ENCODE assay signal across 10 cellular contexts in the genomic region with DNA sequence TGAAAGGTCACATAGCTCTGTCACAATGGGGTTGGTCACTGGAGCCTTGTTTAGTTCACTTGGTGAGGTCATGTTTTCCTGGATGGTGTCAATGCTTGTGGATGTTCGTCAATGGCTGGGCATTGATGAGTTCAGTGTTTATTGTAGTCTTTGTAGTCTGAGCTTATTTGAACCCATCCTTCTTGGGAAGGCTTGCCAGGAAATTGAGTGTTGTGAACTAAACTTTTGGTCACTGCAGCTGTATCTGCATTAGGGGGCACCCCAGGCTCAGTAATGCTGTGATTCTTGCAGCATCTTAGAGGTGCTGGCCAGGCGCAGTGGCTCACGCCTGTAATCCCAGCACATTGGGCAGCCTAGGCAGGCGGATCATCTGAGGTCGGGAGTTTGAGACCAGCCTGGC. TPM values are rescaled to one million over a fixed set of nuclear protein-coding genes. Genes with fewer than 3 reads are reported as not detected.
DNase-seq lines count a peak whose midpoint lies in the region; ATAC-seq and TF ChIP-seq lines count a peak whose summit lies in the region.
"Had no signal": no experiment of that assay in that cellular context is flagged by ENCODE, and none has a peak within 500 bp of the region (broad histone marks: within the 10 kb centered on the region; RNA-seq: fewer than 3 reads in every experiment).

No MANE protein-coding gene starts in this region.

- H3K27me3 ChIP-seq in lower lobe of right lung (ENCODE audit: low read depth): no peaks in the 10 kb centered on the region

- no peak overlapping the region for H3K4me3 Mint-ChIP-seq in activated T-cell treated with anti-CD3 and anti-CD28 coated beads, Interleukin-2, amount 50 U/mL, for 24 hours
- H3K4me3 Mint-ChIP-seq: activated CD4-positive, alpha-beta T cell treated with anti-CD3 and anti-CD28 coated beads, Interleukin-2, amount 10 ng/mL, durations not matched to agents 24 days and 14 days had no signal

- no peaks in the 10 kb centered on the region for H3K9me3 Mint-ChIP-seq in activated T-cell treated with anti-CD3 and anti-CD28 coated beads, Interleukin-2, amount 50 U/mL, for 24 hours
- H3K9me3 Mint-ChIP-seq: activated CD4-positive, alpha-beta T cell treated with anti-CD3 and anti-CD28 coated beads, Interleukin-2, amount 10 ng/mL, durations not matched to agents 24 days and 14 days had no signal

- DNase-seq in DMS114 treated with DMSO at 0.1 percent for 48 hours (lab: John Stamatoyannopoulos, UW; ENCODE audit: unreplicated experiment) (peak; percentile 16), NB4 (ENCODE audit: low read depth) (peak; percentile 37), caudate nucleus (lab: John Stamatoyannopoulos, UW) (peak in 45 of 61 donors; percentile 2 to 74 (median 25)), lower lobe of right lung (no peak), HuH-7 (ENCODE audit: low spot score) (no peak), NCI-H2081 (lab: John Stamatoyannopoulos, UW) (no peak)
- DNase-seq in activated T-cell treated with anti-CD3 and anti-CD28 coated beads, Interleukin-2, amount 50 U/mL, for 24 hours: no peak
- DNase-seq: activated CD4-positive, alpha-beta T cell treated with anti-CD3 and anti-CD28 coated beads, Interleukin-2, amount 10 ng/mL, durations not matched to agents 24 days and 14 days; stimulated activated CD4-positive, alpha-beta T cell treated with anti-CD3 and anti-CD28 coated beads, Interleukin-4, amount 100 ng/mL, for 4 hours had no signal

- H3K4me3 ChIP-seq in NB4 (ENCODE audit: low read depth, low read length): no peak overlapping the region
- H3K4me3 ChIP-seq in lower lobe of right lung: no peak overlapping the region

- H3K4me1 ChIP-seq in lower lobe of right lung: peaks cover 6% of the 10 kb centered on the region

- H3K27ac ChIP-seq in caudate nucleus (ENCODE audit: low read depth, low read length) (no peak overlapping the region), lower lobe of right lung (no peak overlapping the region)

- intact Hi-C loops in lower lobe of right lung (cut with DNase I): no loop called here

- no peak for TF ChIP-seq POLR2A in NB4 (IDR thresholded peaks at IDR 0.05; ENCODE audit: extremely low read depth, insufficient read length)

- H3K36me3 Mint-ChIP-seq in activated T-cell treated with anti-CD3 and anti-CD28 coated beads, Interleukin-2, amount 50 U/mL, for 24 hours (ENCODE audit: low read depth): no peaks in the 10 kb centered on the region

- no peaks in the 10 kb centered on the region for H3K9me3 ChIP-seq in lower lobe of right lung

- H3K36me3 ChIP-seq in lower lobe of right lung: no peaks in the 10 kb centered on the region

- no peak for TF ChIP-seq CTCF in NB4 (IDR thresholded peaks at IDR 0.05; ENCODE audit: low read depth, low read length)
- peak; percentile 48 for TF ChIP-seq CTCF in lower lobe of right lung (IDR thresholded peaks at IDR 0.05)

- peak in 1 of 2 donors; percentile 37 for ATAC-seq in lower lobe of right lung
- ATAC-seq in GM21381 (IDR thresholded peaks at IDR 0.05; ENCODE audit: unreplicated experiment): no peak

- H3K4me1 Mint-ChIP-seq in activated T-cell treated with anti-CD3 and anti-CD28 coated beads, Interleukin-2, amount 50 U/mL, for 24 hours (ENCODE audit: low read depth): no peaks in the 10 kb centered on the region
- H3K4me1 Mint-ChIP-seq: activated CD4-positive, alpha-beta T cell treated with anti-CD3 and anti-CD28 coated beads, Interleukin-2, amount 10 ng/mL, durations not matched to agents 24 days and 14 days had no signal

- no peak overlapping the region for H3K27ac Mint-ChIP-seq in activated T-cell treated with anti-CD3 and anti-CD28 coated beads, Interleukin-2, amount 50 U/mL, for 24 hours
- H3K27ac Mint-ChIP-seq: activated CD4-positive, alpha-beta T cell treated with anti-CD3 and anti-CD28 coated beads, Interleukin-2, amount 10 ng/mL, durations not matched to agents 24 days and 14 days had no signal

- H3K27me3 Mint-ChIP-seq in activated T-cell treated with anti-CD3 and anti-CD28 coated beads, Interleukin-2, amount 50 U/mL, for 24 hours: no peaks in the 10 kb centered on the region

RNA-seq across cellular contexts. Expression of gene BLOC1S3, which starts 22.0 kb away (rescaled TPM):
- total RNA-seq in lower lobe of right lung: 15.9 TPM

RNA-seq across cellular contexts. Expression of gene TRAPPC6A, which starts 22.6 kb away (rescaled TPM):
- total RNA-seq in lower lobe of right lung: 18.4 TPM

RNA-seq across cellular contexts. Expression of gene NKPD1, which starts 39.8 kb away (rescaled TPM):
- total RNA-seq in lower lobe of right lung: not detected

RNA-seq across cellular contexts. Expression of gene EXOC3L2, which starts 44.6 kb away (rescaled TPM):
- 3.6 TPM for total RNA-seq in lower lobe of right lung
- total RNA-seq: activated CD4-positive, alpha-beta T cell treated with anti-CD3 and anti-CD28 coated beads, Interleukin-2, amount 10 ng/mL, durations not matched to agents 24 days and 14 days had no signal

RNA-seq across cellular contexts. Expression of gene MARK4, which starts 50.5 kb away (rescaled TPM):
- total RNA-seq in lower lobe of right lung: 32.5 TPM

Comparison
In these comparisons a context has a peak if more than half of its experiments do, and no peak if none do; other contexts are left out.
1. DNase-seq: peak in DMS114 treated with DMSO at 0.1 percent for 48 hours (single experiment), NB4 (single experiment) and caudate nucleus (45 of 61); none in lower lobe of right lung (single experiment), HuH-7 (single experiment), NCI-H2081 (0 of 2) and activated T-cell treated with anti-CD3 and anti-CD28 coated beads, Interleukin-2, amount 50 U/mL, for 24 hours (single experiment).